14 cellular contexts compared by ENCODE assay signal in genomic region chr1:3156936-3157335, GRCh38.
"Had no signal": no experiment of that assay in that cellular context is flagged by ENCODE, and none has a peak within 500 bp of the region (broad histone marks: within the 10 kb centered on the region; RNA-seq: fewer than 3 reads in every experiment).

No MANE protein-coding gene starts in this region.

- H3K4me3 ChIP-seq: SK-N-MC, spleen, upper lobe of right lung had no signal

- H3K27me3 ChIP-seq: foreskin keratinocyte had no signal

- DNase-seq: activated CD4-positive, CD25-positive, alpha-beta regulatory T cell; activated effector memory CD4-positive, alpha-beta T cell treated with Interleukin-2 at 50 U/mL for 16 hours; activated T-cell treated with anti-CD3 and anti-CD28 coated beads, Interleukin-2, amount 50 U/mL, for 1 hour; amniotic stem cell; foreskin keratinocyte; naive thymus-derived CD4-positive, alpha-beta T cell; spleen; stimulated activated CD4-positive, alpha-beta T cell treated with anti-CD3 and anti-CD28 coated beads, Interleukin-1b, Interleukin-23, amount 100 ng/mL, for 48 hours; stimulated activated naive B cell treated with anti-CD40 and anti-IgM and Interleukin-4, amounts not matched to agents 10 μg/mL and 1 μg/mL and 100 μg/mL, for 72 hours; upper lobe of right lung had no signal

- H3K9me3 Mint-ChIP-seq: activated naive CD4-positive, alpha-beta T cell treated with anti-CD3 and anti-CD28 coated beads, Interleukin-2, amount 50 U/mL, for 72 hours; naive thymus-derived CD4-positive, alpha-beta T cell; stimulated activated naive B cell treated with anti-CD40 and anti-IgM and Interleukin-4, amounts not matched to agents 10 μg/mL and 1 μg/mL and 100 μg/mL, for 72 hours had no signal

- H3K9me3 ChIP-seq: neutrophil, spleen, upper lobe of right lung had no signal

- H3K27ac Mint-ChIP-seq: stimulated activated naive B cell treated with anti-CD40 and anti-IgM and Interleukin-4, amounts not matched to agents 10 μg/mL and 1 μg/mL and 100 μg/mL, for 72 hours had no signal

- H3K27ac ChIP-seq: foreskin keratinocyte, neutrophil, SK-N-MC, spleen, upper lobe of right lung had no signal

- H3K36me3 Mint-ChIP-seq: activated naive CD4-positive, alpha-beta T cell treated with anti-CD3 and anti-CD28 coated beads, Interleukin-2, amount 50 U/mL, for 72 hours; naive thymus-derived CD4-positive, alpha-beta T cell; stimulated activated naive B cell treated with anti-CD40 and anti-IgM and Interleukin-4, amounts not matched to agents 10 μg/mL and 1 μg/mL and 100 μg/mL, for 72 hours had no signal

- H3K4me3 Mint-ChIP-seq: naive thymus-derived CD4-positive, alpha-beta T cell; stimulated activated naive B cell treated with anti-CD40 and anti-IgM and Interleukin-4, amounts not matched to agents 10 μg/mL and 1 μg/mL and 100 μg/mL, for 72 hours had no signal

- H3K36me3 ChIP-seq: neutrophil, spleen, upper lobe of right lung had no signal

- H3K4me1 ChIP-seq: foreskin keratinocyte had no signal

- ATAC-seq: activated naive CD4-positive, alpha-beta T cell treated with anti-CD3 and anti-CD28 coated beads, Interleukin-2, amount 50 U/mL, for 72 hours; foreskin keratinocyte; naive thymus-derived CD4-positive, alpha-beta T cell; sciatic nerve; stimulated activated naive B cell treated with anti-CD40 and anti-IgM and Interleukin-4, amounts not matched to agents 10 μg/mL and 1 μg/mL and 100 μg/mL, for 72 hours; upper lobe of right lung had no signal
